ENCODE assay signal across 9 cellular contexts in the genomic region with DNA sequence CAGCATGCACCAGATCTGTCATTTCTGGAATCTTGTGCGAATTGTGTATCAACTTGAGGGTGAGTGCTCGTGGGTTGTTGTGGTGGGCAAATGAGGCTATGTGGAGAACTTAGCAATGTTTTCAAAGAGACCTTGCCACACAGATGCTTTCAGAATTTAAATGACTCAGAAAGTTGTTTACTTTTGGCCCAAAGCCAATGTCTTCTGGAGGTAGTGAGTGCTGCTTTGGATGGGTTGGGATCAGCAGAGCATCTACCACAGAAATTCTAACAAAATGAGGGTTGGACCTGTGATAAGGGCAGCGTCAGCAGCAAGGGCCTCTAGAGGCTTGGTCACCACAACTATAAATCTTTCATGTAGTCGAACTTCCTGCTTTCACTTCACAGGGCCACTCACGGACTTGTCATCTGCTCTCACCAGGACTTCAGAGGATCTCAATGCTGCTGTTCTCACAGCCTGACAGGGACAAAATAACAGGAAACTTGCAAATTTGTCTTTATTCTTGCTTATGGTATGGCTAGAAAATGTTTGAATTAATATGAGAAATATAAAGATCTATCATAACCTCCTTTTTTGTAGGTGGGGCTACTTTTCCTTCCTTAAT.
DNase-seq lines count a peak whose midpoint lies in the region; ATAC-seq, FAIRE-seq and TF ChIP-seq lines count a peak whose summit lies in the region.
"Had no signal": no experiment of that assay in that cellular context is flagged by ENCODE, and none has a peak within 500 bp of the region (broad histone marks: within the 10 kb centered on the region; RNA-seq: fewer than 3 reads in every experiment).

No MANE protein-coding gene starts in this region.

- DNase-seq in heart right ventricle (no peak), right atrium auricular region (ENCODE audit: low spot score) (no peak), HS-5 (ENCODE audit: low read depth) (peak; percentile 62), iris pigment epithelial cell (ENCODE audit: low read depth) (peak; percentile 96), urothelium cell line (ENCODE audit: low spot score) (peak; percentile 92), activated gamma-delta T cell treated with Interleukin-2 at 50 U/mL for 16 hours (no peak)
- peak; percentile 69 for DNase-seq in T-helper 2 cell treated with Interferon-gamma antibody and Interleukin-4, amounts not matched to agents 5 μg/mL and 100 μg/mL, for 36 hours (ENCODE audit: low spot score)

- H3K4me1 Mint-ChIP-seq in T-helper 2 cell treated with Interferon-gamma antibody and Interleukin-4, amounts not matched to agents 5 μg/mL and 100 μg/mL, for 36 hours (ENCODE audit: low read depth), result peaks cover 6% of the 10 kb centered on the region

- peaks cover 0 to 70% (median 14%) of the 10 kb centered on the region in 9 donors for H3K4me1 ChIP-seq in heart right ventricle
- H3K4me1 ChIP-seq in right atrium auricular region, result peaks cover 0 to 27% of the 10 kb centered on the region in 2 donors

- peak overlapping the region in 1 of 10 donors; percentile 69 for H3K27ac ChIP-seq in heart right ventricle
- H3K27ac ChIP-seq in right atrium auricular region, result no peak overlapping the region

- ATAC-seq in heart right ventricle, result peak in 6 of 8 donors; percentile 41 to 64 (median 47)
- ATAC-seq in GM21717 (IDR thresholded peaks at IDR 0.05; ENCODE audit: unreplicated experiment), result peak; percentile 78

- TF ChIP-seq CTCF in heart right ventricle (IDR thresholded peaks at IDR 0.05) (no peak), right atrium auricular region (IDR thresholded peaks at IDR 0.05) (no peak)

- H3K9me3 ChIP-seq in heart right ventricle (no peaks in the 10 kb centered on the region), right atrium auricular region (no peaks in the 10 kb centered on the region)

- H3K4me3 ChIP-seq in heart right ventricle (peak overlapping the region in 1 of 10 donors; percentile 12), right atrium auricular region (no peak overlapping the region)

- H3K27me3 ChIP-seq in heart right ventricle, result no peaks in the 10 kb centered on the region
- H3K27me3 ChIP-seq in right atrium auricular region, result no peaks in the 10 kb centered on the region

- H3K9me3 Mint-ChIP-seq in T-helper 2 cell treated with Interferon-gamma antibody and Interleukin-4, amounts not matched to agents 5 μg/mL and 100 μg/mL, for 36 hours, result no peaks in the 10 kb centered on the region

- no peaks in the 10 kb centered on the region for H3K36me3 Mint-ChIP-seq in T-helper 2 cell treated with Interferon-gamma antibody and Interleukin-4, amounts not matched to agents 5 μg/mL and 100 μg/mL, for 36 hours (ENCODE audit: low read depth)

- WGBS in heart right ventricle, 2 donors, result 53 to 67% methylated on average over 5 of the region's 5 CpGs

- peak overlapping the region; percentile 45 for H3K27ac Mint-ChIP-seq in T-helper 2 cell treated with Interferon-gamma antibody and Interleukin-4, amounts not matched to agents 5 μg/mL and 100 μg/mL, for 36 hours

- peak; percentile 83 for FAIRE-seq in urothelium cell line (lab: Jason Lieb, UNC)
- FAIRE-seq: endometrium had no signal

- no peaks in the 10 kb centered on the region for H3K27me3 Mint-ChIP-seq in T-helper 2 cell treated with Interferon-gamma antibody and Interleukin-4, amounts not matched to agents 5 μg/mL and 100 μg/mL, for 36 hours (ENCODE audit: low read depth)

- H3K4me3 Mint-ChIP-seq in T-helper 2 cell treated with Interferon-gamma antibody and Interleukin-4, amounts not matched to agents 5 μg/mL and 100 μg/mL, for 36 hours, result peak overlapping the region; percentile 28

- intact Hi-C loops in heart right ventricle (cut with DNase I), result no loop called here

- H3K36me3 ChIP-seq in heart right ventricle, result no peaks in the 10 kb centered on the region
- H3K36me3 ChIP-seq in right atrium auricular region, result no peaks in the 10 kb centered on the region

Comparison
In these comparisons a context has a peak if more than half of its experiments do, and no peak if none do; other contexts are left out.
1. DNase-seq: peak in HS-5 (single experiment), T-helper 2 cell treated with Interferon-gamma antibody and Interleukin-4, amounts not matched to agents 5 μg/mL and 100 μg/mL, for 36 hours (single experiment), iris pigment epithelial cell (single experiment) and urothelium cell line (single experiment); none in heart right ventricle (0 of 2), right atrium auricular region (single experiment) and activated gamma-delta T cell treated with Interleukin-2 at 50 U/mL for 16 hours (single experiment).